ENCODE assay signal across 17 cellular contexts in the genomic region with DNA sequence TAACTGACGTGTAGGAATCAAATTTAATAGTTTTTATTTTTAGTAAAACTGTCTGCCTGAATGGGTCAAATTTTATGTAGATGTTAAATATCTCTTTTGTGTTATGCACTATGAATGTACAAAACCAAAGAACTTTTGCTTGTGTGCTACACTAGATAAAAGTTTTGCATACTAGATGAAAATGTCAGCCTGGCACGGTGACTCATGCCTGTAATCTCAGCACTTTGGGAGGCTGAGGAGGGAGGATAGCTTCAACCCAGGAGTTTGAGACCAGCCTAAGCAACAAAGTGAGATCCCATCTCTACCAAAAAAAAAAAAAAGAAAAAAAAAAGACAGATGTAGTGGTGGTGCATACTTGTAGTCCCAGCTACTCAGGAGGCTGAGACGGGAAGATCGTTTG. TPM values are rescaled to one million over a fixed set of nuclear protein-coding genes. Genes with fewer than 3 reads are reported as not detected.
DNase-seq lines count a peak whose midpoint lies in the region; ATAC-seq and TF ChIP-seq lines count a peak whose summit lies in the region.
"Had no signal": no experiment of that assay in that cellular context is flagged by ENCODE, and none has a peak within 500 bp of the region (broad histone marks: within the 10 kb centered on the region; RNA-seq: fewer than 3 reads in every experiment).

No MANE protein-coding gene starts in this region.

- peaks cover 82% of the 10 kb centered on the region for H3K4me1 Mint-ChIP-seq in WTC11
- peaks cover 27% of the 10 kb centered on the region for H3K4me1 Mint-ChIP-seq in HFFc6 (ENCODE audit: low read depth)

- TF ChIP-seq CTCF in WTC11 (IDR thresholded peaks at IDR 0.05) (no peak), gastroesophageal sphincter (IDR thresholded peaks at IDR 0.05) (no peak), HFFc6 (IDR thresholded peaks at IDR 0.05) (no peak)

- no peaks in the 10 kb centered on the region for H3K9me3 Mint-ChIP-seq in WTC11
- no peaks in the 10 kb centered on the region for H3K9me3 Mint-ChIP-seq in HFFc6
- H3K9me3 Mint-ChIP-seq: mesothelial cell of epicardium; stimulated activated naive B cell treated with anti-CD40 and anti-IgM and Interleukin-4, amounts not matched to agents 10 μg/mL and 1 μg/mL and 100 μg/mL, for 72 hours had no signal

- H3K36me3 ChIP-seq in gastroesophageal sphincter: peaks cover 0 to 7% of the 10 kb centered on the region in 2 donors
- H3K36me3 ChIP-seq: upper lobe of left lung had no signal

- H3K27ac ChIP-seq in gastroesophageal sphincter: peak overlapping the region in 3 of 4 donors; percentile 5 to 56 (median 21)

- ATAC-seq in WTC11 (no peak), gastroesophageal sphincter (no peak), HG03175 (IDR thresholded peaks at IDR 0.05; ENCODE audit: unreplicated experiment) (no peak), GM21390 (IDR thresholded peaks at IDR 0.05; ENCODE audit: unreplicated experiment) (no peak)
- ATAC-seq: left colon; stimulated activated naive B cell treated with anti-CD40 and anti-IgM and Interleukin-4, amounts not matched to agents 10 μg/mL and 1 μg/mL and 100 μg/mL, for 72 hours had no signal

- 50 to 62% methylated on average over 2 to 4 of the region's 4 CpGs for WGBS in gastroesophageal sphincter (ENCODE audit: low coverage in 1 of 2), 2 donors

- peak; percentile 16 for DNase-seq in stimulated activated CD4-positive, alpha-beta T cell treated with anti-CD3 and anti-CD28 coated beads, Interleukin-15, amount 100 ng/mL, for 24 hours
- no peak for DNase-seq in stimulated activated CD4-positive, alpha-beta T cell treated with anti-CD3 and anti-CD28 coated beads, Interleukin-12 subunit alpha, Interleukin-12 subunit beta, amount 100 ng/mL, for 4 hours
- DNase-seq in WTC11 (ENCODE audit: low spot score) (no peak), HFFc6 (no peak), activated gamma-delta T cell treated with Interleukin-2 at 50 U/mL for 16 hours (no peak)
- DNase-seq: activated CD4-positive, CD25-positive, alpha-beta regulatory T cell; activated effector memory CD4-positive, alpha-beta T cell treated with anti-CD3 and anti-CD28 coated beads, Interleukin-2, amount 50 U/mL, for 16 hours; left colon; NCI-H2029; NCI-H446 treated with DMSO at 0.1 percent for 48 hours; stimulated activated naive B cell treated with anti-CD40 and anti-IgM and Interleukin-4, amounts not matched to agents 10 μg/mL and 1 μg/mL and 100 μg/mL, for 72 hours; T-helper 2 cell; upper lobe of left lung had no signal

- H3K27ac Mint-ChIP-seq in WTC11 (peak overlapping the region; percentile 35; the same call in 1 of the 2 replicates), HFFc6 (no peak overlapping the region)
- H3K27ac Mint-ChIP-seq: mesothelial cell of epicardium; stimulated activated naive B cell treated with anti-CD40 and anti-IgM and Interleukin-4, amounts not matched to agents 10 μg/mL and 1 μg/mL and 100 μg/mL, for 72 hours had no signal

- no peak overlapping the region for H3K4me3 ChIP-seq in gastroesophageal sphincter
- H3K4me3 ChIP-seq: upper lobe of left lung had no signal

- POLR2A ChIA-PET in WTC11 (lab: Charles Lee): no interaction called here

- H3K27me3 Mint-ChIP-seq in WTC11 (ENCODE audit: low read depth) (no peaks in the 10 kb centered on the region), HFFc6 (ENCODE audit: insufficient read depth) (no peaks in the 10 kb centered on the region; the same call in 1 of the 2 replicates)
- H3K27me3 Mint-ChIP-seq: stimulated activated naive B cell treated with anti-CD40 and anti-IgM and Interleukin-4, amounts not matched to agents 10 μg/mL and 1 μg/mL and 100 μg/mL, for 72 hours had no signal

- H3K4me1 ChIP-seq in gastroesophageal sphincter: peaks cover 0 to 67% (median 3%) of the 10 kb centered on the region in 3 donors

- TF ChIP-seq EP300 in gastroesophageal sphincter (IDR thresholded peaks at IDR 0.05): no peak

- H3K27me3 ChIP-seq in gastroesophageal sphincter: no peaks in the 10 kb centered on the region
- H3K27me3 ChIP-seq: upper lobe of left lung had no signal

- H3K36me3 Mint-ChIP-seq in WTC11: peaks cover 12% of the 10 kb centered on the region
- H3K36me3 Mint-ChIP-seq in HFFc6 (ENCODE audit: low read depth): peaks cover 6% of the 10 kb centered on the region; the same call in 1 of the 2 replicates

- H3K9me3 ChIP-seq in gastroesophageal sphincter: no peaks in the 10 kb centered on the region
- H3K9me3 ChIP-seq: upper lobe of left lung had no signal

- TF ChIP-seq POLR2A in gastroesophageal sphincter (IDR thresholded peaks at IDR 0.05): no peak

- no peak overlapping the region for H3K4me3 Mint-ChIP-seq in WTC11
- H3K4me3 Mint-ChIP-seq in HFFc6: no peak overlapping the region
- H3K4me3 Mint-ChIP-seq: mesothelial cell of epicardium; stimulated activated naive B cell treated with anti-CD40 and anti-IgM and Interleukin-4, amounts not matched to agents 10 μg/mL and 1 μg/mL and 100 μg/mL, for 72 hours had no signal

- CTCF ChIA-PET in WTC11 (lab: Charles Lee): no interaction called here

TF ChIP-seq in WTC11, 78 proteins besides CTCF, POLR2A, EP300 and RAD21:
- TF ChIP-seq IRF2 (CRISPR knock-in tag; IDR thresholded peaks at IDR 0.05; ENCODE audit: borderline replicate concordance, low read depth) (no peak), TCF7 (CRISPR knock-in tag; IDR thresholded peaks at IDR 0.05; ENCODE audit: low read depth) (no peak), GABPB1 (CRISPR knock-in tag; IDR thresholded peaks at IDR 0.05) (no peak)

RNA-seq across cellular contexts. Expression of gene AEBP2, which starts 11.1 kb away (rescaled TPM):
- total RNA-seq in WTC11 (2021) (61.9 to 69.9 TPM (median 65.9 TPM) in 3 replicates), gastroesophageal sphincter (10 to 100 TPM; 23.6 to 41.4 (median 38.6) TPM)
- 10 to 100 TPM; 36.8 to 43.4 (median 39.1) TPM for total RNA-seq in HFFc6 (2021; fragmentation: NEBNext Ultra II Directional; extraction: Animal tissue kit (Norgen Biotek cat#: 25700))
